ENCODE assay signal across 8 cellular contexts in the genomic region with DNA sequence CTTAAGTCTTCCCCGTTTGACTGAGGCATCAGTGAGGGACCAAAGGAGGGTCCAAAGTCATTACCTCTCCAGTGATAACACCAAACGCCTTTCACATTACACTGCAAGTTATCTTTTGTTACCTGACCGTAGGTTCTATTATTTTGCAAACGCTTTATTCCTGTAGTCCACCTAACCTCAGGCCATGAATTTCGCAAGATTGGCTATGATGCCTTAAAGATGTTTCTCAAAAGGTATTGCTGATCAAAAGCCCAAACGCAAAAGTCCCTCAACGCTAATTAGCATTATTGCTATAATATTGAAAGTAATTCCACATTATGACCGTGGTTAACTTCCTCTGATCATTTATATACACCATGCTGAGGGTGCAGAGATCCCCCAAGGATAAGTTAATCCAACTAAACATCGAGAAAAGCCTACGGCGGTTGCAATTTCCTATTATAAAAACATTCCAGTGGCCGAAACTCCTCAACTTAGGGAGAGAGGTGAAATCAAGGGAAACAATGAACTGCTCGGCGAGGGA. TPM values are rescaled to one million over a fixed set of nuclear protein-coding genes. Genes with fewer than 3 reads are reported as not detected.
DNase-seq lines count a peak whose midpoint lies in the region; ATAC-seq, FAIRE-seq and TF ChIP-seq lines count a peak whose summit lies in the region.

No MANE protein-coding gene starts in this region.

- TSS peak; percentile 70 for BruUV-seq in K562 (replicated peaks; lab: Mats Ljungman, UMichigan)

- H4K20me1 ChIP-seq in K562 (replicated peaks; ENCODE audit: control insufficient read depth, insufficient read depth, low read length) = no peaks in the 10 kb centered on the region

- TF ChIP-seq CTCF in K562 (IDR thresholded peaks at IDR 0.05 in 2 of 3, conservative IDR thresholded peaks at IDR 0.05 in 1 of 3; ENCODE audit: insufficient read depth in 2 of 3, low read depth in 1 of 3, low read length in 3 of 3) = no peak

- no peak for TF ChIP-seq RAD21 in K562 (CRISPR knock-in tag; conservative IDR thresholded peaks at IDR 0.05 in 1 of 2, IDR thresholded peaks at IDR 0.05 in 1 of 2)

- FAIRE-seq in K562 (lab: Jason Lieb, UNC) = peak; percentile 66

- peak overlapping the region; percentile 87 for H3K4me2 ChIP-seq in K562 (ENCODE audit: insufficient read depth, low read length)

- no peaks in the 10 kb centered on the region for H3K9me1 ChIP-seq in K562 (ENCODE audit: control insufficient read depth, insufficient read depth, low read length)

- H3K27ac ChIP-seq in HUES6 (ENCODE audit: low read depth, low read length) (peak overlapping the region; percentile 85), K562 (ENCODE audit: extremely low read depth, low read depth, low read length) (peak overlapping the region; percentile 89), mesodermal cell (ENCODE audit: low read depth, low read length, severe bottlenecking) (peak overlapping the region; percentile 86)

- intact Hi-C loops in K562 (cut with micrococcal nuclease) = loop anchor here (2.0 kb wide), 1 partner anchor 56 kb away; a partner anchor contains a TSS

- in situ Hi-C loops in K562 (cut with MboI) = no loop called here

- DNase-seq in K562 (ENCODE audit: extremely low read depth in 1 of 4, low spot score in 3 of 4) = peak in 2 of 4 experiments; percentile 41 to 43
- no peak for DNase-seq in NCI-H524 treated with DMSO at 0.1 percent for 48 hours (lab: John Stamatoyannopoulos, UW)
- no peak for DNase-seq in HuH-7 (ENCODE audit: low spot score)

- H3K4me1 ChIP-seq in ES-I3 (ENCODE audit: insufficient read depth, low read length) (no peaks in the 10 kb centered on the region), HUES6 (ENCODE audit: control insufficient read depth, insufficient read depth, low read length) (peaks cover 12% of the 10 kb centered on the region), K562 (replicated peaks in 1 of 2; ENCODE audit: control insufficient read depth in 2 of 2, insufficient read depth in 2 of 2, low read length in 2 of 2) (peaks cover 9 to 11% of the 10 kb centered on the region in 2 experiments; a peak in 4 of 5 replicates), mesodermal cell (ENCODE audit: control insufficient read depth, insufficient read depth, low read length, poor library complexity, severe bottlenecking) (no peaks in the 10 kb centered on the region)

- POLR2A ChIA-PET in K562 (lab: Yijun Ruan, JAX) = interaction anchor here (0.6 to 2.3 kb wide), 6 partner anchors 8 to 139 kb away, joined by 3 to 8 read pairs (median 4); a partner anchor contains a TSS

- H3K79me2 ChIP-seq in K562 (ENCODE audit: control insufficient read depth, insufficient read depth, low read length) = peaks cover 48% of the 10 kb centered on the region

- CTCF ChIA-PET in K562 (lab: Yijun Ruan, JAX; ENCODE audit: low intra/inter-chr PET ratio) = no interaction called here

- H3K27me3 ChIP-seq in HUES6 (ENCODE audit: control insufficient read depth, insufficient read depth, low read length) (no peaks in the 10 kb centered on the region), K562 (ENCODE audit: control insufficient read depth in 2 of 2, insufficient read depth in 2 of 2, low read length in 2 of 2) (no peaks in the 10 kb centered on the region)

- no peak for TF ChIP-seq EP300 in K562 (IDR thresholded peaks at IDR 0.05; ENCODE audit: low read length)

- H2AFZ ChIP-seq in K562 (ENCODE audit: low read depth, low read length) = peak overlapping the region; percentile 93

- H3K9ac ChIP-seq in ES-I3 (ENCODE audit: low read depth, low read length) (peak overlapping the region; percentile 93), HUES6 (ENCODE audit: low read length) (peak overlapping the region; percentile 92), K562 (ENCODE audit: insufficient read depth in 1 of 2, low read depth in 2 of 2, low read length in 2 of 2) (peak overlapping the region; percentile 90 to 97)

- no peak for TF ChIP-seq POLR2A in K562 (conservative IDR thresholded peaks at IDR 0.05)

- WGBS in K562 (ENCODE audit: insufficient coverage, low coverage, missing lambda C conversion rate) = under 1% methylated on average over 14 of the region's 14 CpGs
- WGBS in mesodermal cell (ENCODE audit: insufficient coverage in 2 of 2), 2 experiments = 0 to 3% methylated on average over 8 to 9 of the region's 14 CpGs

- H3K9me3 ChIP-seq in ES-I3 (ENCODE audit: control insufficient read depth, insufficient read depth, low read length) (no peaks in the 10 kb centered on the region), HUES6 (ENCODE audit: control insufficient read depth, insufficient read depth, low read depth, low read length) (no peaks in the 10 kb centered on the region), K562 (replicated peaks; ENCODE audit: control insufficient read depth, insufficient read depth, low read depth, low read length) (no peaks in the 10 kb centered on the region), mesodermal cell (ENCODE audit: control insufficient read depth, low read length) (no peaks in the 10 kb centered on the region)

- H3K4me3 ChIP-seq in HUES6 (ENCODE audit: low read depth, low read length) = peak overlapping the region; percentile 96
- H3K4me3 ChIP-seq in K562 = peak overlapping the region; percentile 60
- peak overlapping the region; percentile 61 for H3K4me3 ChIP-seq in mesodermal cell (ENCODE audit: extremely low read depth, insufficient read depth, low read length, poor library complexity, severe bottlenecking)

- peak; percentile 49 for ATAC-seq in K562
- no peak for ATAC-seq in HG03196 (IDR thresholded peaks at IDR 0.05; ENCODE audit: unreplicated experiment)
- ATAC-seq in HG03439 (IDR thresholded peaks at IDR 0.05; ENCODE audit: unreplicated experiment) = no peak

- peaks cover 6% of the 10 kb centered on the region for H3K36me3 ChIP-seq in ES-I3 (ENCODE audit: insufficient read depth, low read length)
- H3K36me3 ChIP-seq in HUES6 (ENCODE audit: control insufficient read depth, insufficient read depth, low read length) = peaks cover 38% of the 10 kb centered on the region
- H3K36me3 ChIP-seq in K562 (ENCODE audit: control insufficient read depth, insufficient read depth, low read length) = peaks cover 40% of the 10 kb centered on the region
- H3K36me3 ChIP-seq in mesodermal cell (ENCODE audit: control insufficient read depth, insufficient read depth, low read length) = peaks cover 30% of the 10 kb centered on the region

TF ChIP-seq in K562, 482 proteins besides CTCF, POLR2A, EP300 and RAD21 (continues in another document):
- TF ChIP-seq DPF2 (IDR thresholded peaks at IDR 0.05) = no peak

RNA-seq across cellular contexts. Expression of a gene that starts 0.6 kb away (rescaled TPM):
- total RNA-seq in K562 (2011; cell fraction: chromatin; rRNA removed; ENCODE audit: low replicate concordance) = 50.5 and 236 TPM in 2 replicates
- 26.7 and 32.4 TPM in 2 replicates for total RNA-seq in K562 (2011; cell fraction: nucleolus; rRNA removed)
- total RNA-seq in K562 (2011; cell fraction: nucleoplasm; rRNA removed) = 64.3 and 73.3 TPM in 2 replicates
- total RNA-seq in K562 (2014; rRNA removed) (24.6 and 35.1 TPM in 2 replicates), K562 (2014; rRNA removed; fragmentation: Illumina TruSeq; extraction: Trizol) (51.4 and 59.2 TPM in 2 replicates), K562 (2015; rRNA removed; fragmentation: Illumina TruSeq; extraction: Trizol) (47.4 and 50.5 TPM in 2 replicates), K562 (2021) (45.8 and 47.7 TPM in 2 replicates)
- polyA plus RNA-seq in K562 (2011; rRNA removed) (31.8 and 43.5 TPM in 2 replicates), K562 (2014; fragmentation: Illumina TruSeq; extraction: Trizol) (38.3 and 40.8 TPM in 2 replicates), K562 (2014; fragmentation: Nextera tagmentation; extraction: Ambion mirVana) (10 to 100 TPM; 24.7 to 32.7 TPM), K562 (2014; rRNA removed) (31.4 and 35.1 TPM in 2 replicates)
- 4.9 and 16.6 TPM in 2 replicates for polyA plus RNA-seq in K562 (2011; cell fraction: cytosol; rRNA removed)
- polyA plus RNA-seq in K562 (2011; cell fraction: nucleus; rRNA removed) = 22.2 and 33.6 TPM in 2 replicates
- polyA plus RNA-seq in K562 (2012) = 20.1 and 20.6 TPM in 2 replicates
- polyA minus RNA-seq in K562 (2011; rRNA and poly(A)+ RNA removed) = 57.9 and 74.1 TPM in 2 replicates
- polyA minus RNA-seq in K562 (2011; cell fraction: cytosol; rRNA and poly(A)+ RNA removed) = 21.9 and 24.0 TPM in 2 replicates
- 18.6 and 35.5 TPM in 2 replicates for polyA minus RNA-seq in K562 (2011; cell fraction: nucleus; rRNA and poly(A)+ RNA removed)
- 8.9 TPM for polyA plus RNA-seq in mesodermal cell (2013, experiment 1 of 2)
- polyA plus RNA-seq in mesodermal cell (2013, experiment 2 of 2) = 10.9 TPM

RNA-seq across cellular contexts. Expression of a gene that starts 56.2 kb away (rescaled TPM):
- total RNA-seq in K562 (2011; cell fraction: chromatin; rRNA removed; ENCODE audit: low replicate concordance) = 154 and 293 TPM in 2 replicates
- total RNA-seq in K562 (2011; cell fraction: nucleolus; rRNA removed) = 80.4 and 84.5 TPM in 2 replicates
- 109 and 132 TPM in 2 replicates for total RNA-seq in K562 (2011; cell fraction: nucleoplasm; rRNA removed)
- total RNA-seq in K562 (2014; rRNA removed) = 7.5 and 9.0 TPM in 2 replicates
- 25.7 and 32.0 TPM in 2 replicates for total RNA-seq in K562 (2014; rRNA removed; fragmentation: Illumina TruSeq; extraction: Trizol)
- 16.7 and 16.8 TPM in 2 replicates for total RNA-seq in K562 (2015; rRNA removed; fragmentation: Illumina TruSeq; extraction: Trizol)
- total RNA-seq in K562 (2021) = 21.9 and 24.1 TPM in 2 replicates
- 26.0 and 28.5 TPM in 2 replicates for polyA plus RNA-seq in K562 (2011; rRNA removed)
- 6.3 and 11.1 TPM in 2 replicates for polyA plus RNA-seq in K562 (2011; cell fraction: cytosol; rRNA removed)
- 49.8 and 58.5 TPM in 2 replicates for polyA plus RNA-seq in K562 (2011; cell fraction: nucleus; rRNA removed)
- polyA plus RNA-seq in K562 (2012) = 6.7 and 9.8 TPM in 2 replicates
- polyA plus RNA-seq in K562 (2014; fragmentation: Illumina TruSeq; extraction: Trizol) = 9.6 and 12.0 TPM in 2 replicates
- 1 to 10 TPM; 2.7 to 5.1 TPM for polyA plus RNA-seq in K562 (2014; fragmentation: Nextera tagmentation; extraction: Ambion mirVana)
- 20.0 and 24.6 TPM in 2 replicates for polyA plus RNA-seq in K562 (2014; rRNA removed)
- 36.2 and 41.9 TPM in 2 replicates for polyA minus RNA-seq in K562 (2011; rRNA and poly(A)+ RNA removed)
- 22.1 and 26.7 TPM in 2 replicates for polyA minus RNA-seq in K562 (2011; cell fraction: cytosol; rRNA and poly(A)+ RNA removed)
- 18.6 and 24.5 TPM in 2 replicates for polyA minus RNA-seq in K562 (2011; cell fraction: nucleus; rRNA and poly(A)+ RNA removed)
- polyA plus RNA-seq in mesodermal cell (2013, experiment 1 of 2) = 7.5 TPM
- 5.8 TPM for polyA plus RNA-seq in mesodermal cell (2013, experiment 2 of 2)
